ENCODE assay signal across 25 cellular contexts in genomic region chr11:28797536-28797935, GRCh38.
"Had no signal": no experiment of that assay in that cellular context is flagged by ENCODE, and none has a peak within 500 bp of the region (broad histone marks: within the 10 kb centered on the region; RNA-seq: fewer than 3 reads in every experiment).

No MANE protein-coding gene starts in this region.

- DNase-seq: IMR-90, Karpas-422, KG1, MM.1S, NCI-H1092, NCI-H1105 treated with DMSO at 0.1 percent for 48 hours, NCI-H1417 treated with DMSO at 0.1 percent for 48 hours, NCI-H146, NCI-H1694 treated with DMSO at 0.1 percent for 48 hours, NCI-H1930, NCI-H2081, NCI-H2107, NCI-H2227 treated with DMSO at 0.1 percent for 48 hours, NCI-H510A, NCI-H524 treated with DMSO at 0.1 percent for 48 hours, NCI-H69, NCI-H774, PC-3, SHP77, SJCRH30, T-helper 1 cell, T-helper 2 cell had no signal

- H3K9me3 ChIP-seq: SJCRH30 had no signal

- ATAC-seq: HepG2, Panc1, PC-3, SK-N-SH treated with all-trans-retinoic acid at 6 μM for 48 hours had no signal
